Comparison of ENCODE assay signal across 1 cellular context in the genomic region with DNA sequence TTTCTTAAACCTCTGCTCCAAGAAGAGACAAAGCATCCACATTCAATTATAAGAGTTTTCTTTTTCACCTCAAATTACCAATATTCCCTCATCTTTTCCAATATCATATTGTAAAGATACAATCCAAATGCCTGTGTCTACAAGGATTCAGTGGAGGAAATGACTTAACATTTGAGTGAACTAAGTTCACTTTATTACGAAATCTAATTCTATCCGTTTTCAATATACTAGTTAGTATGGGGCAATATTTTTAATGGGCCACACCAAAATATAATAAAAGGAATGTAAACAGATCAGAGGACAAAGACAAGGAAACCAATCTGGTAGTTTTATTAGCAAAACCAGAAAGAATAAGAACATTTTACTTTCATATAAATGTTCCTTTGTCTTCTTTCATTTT.
TF ChIP-seq lines count a peak whose summit lies in the region.

No MANE protein-coding gene starts in this region.

TF ChIP-seq in WTC11, 78 proteins besides CTCF, POLR2A, EP300 and RAD21 (continued from another document):
- TF ChIP-seq, protein P1, sequence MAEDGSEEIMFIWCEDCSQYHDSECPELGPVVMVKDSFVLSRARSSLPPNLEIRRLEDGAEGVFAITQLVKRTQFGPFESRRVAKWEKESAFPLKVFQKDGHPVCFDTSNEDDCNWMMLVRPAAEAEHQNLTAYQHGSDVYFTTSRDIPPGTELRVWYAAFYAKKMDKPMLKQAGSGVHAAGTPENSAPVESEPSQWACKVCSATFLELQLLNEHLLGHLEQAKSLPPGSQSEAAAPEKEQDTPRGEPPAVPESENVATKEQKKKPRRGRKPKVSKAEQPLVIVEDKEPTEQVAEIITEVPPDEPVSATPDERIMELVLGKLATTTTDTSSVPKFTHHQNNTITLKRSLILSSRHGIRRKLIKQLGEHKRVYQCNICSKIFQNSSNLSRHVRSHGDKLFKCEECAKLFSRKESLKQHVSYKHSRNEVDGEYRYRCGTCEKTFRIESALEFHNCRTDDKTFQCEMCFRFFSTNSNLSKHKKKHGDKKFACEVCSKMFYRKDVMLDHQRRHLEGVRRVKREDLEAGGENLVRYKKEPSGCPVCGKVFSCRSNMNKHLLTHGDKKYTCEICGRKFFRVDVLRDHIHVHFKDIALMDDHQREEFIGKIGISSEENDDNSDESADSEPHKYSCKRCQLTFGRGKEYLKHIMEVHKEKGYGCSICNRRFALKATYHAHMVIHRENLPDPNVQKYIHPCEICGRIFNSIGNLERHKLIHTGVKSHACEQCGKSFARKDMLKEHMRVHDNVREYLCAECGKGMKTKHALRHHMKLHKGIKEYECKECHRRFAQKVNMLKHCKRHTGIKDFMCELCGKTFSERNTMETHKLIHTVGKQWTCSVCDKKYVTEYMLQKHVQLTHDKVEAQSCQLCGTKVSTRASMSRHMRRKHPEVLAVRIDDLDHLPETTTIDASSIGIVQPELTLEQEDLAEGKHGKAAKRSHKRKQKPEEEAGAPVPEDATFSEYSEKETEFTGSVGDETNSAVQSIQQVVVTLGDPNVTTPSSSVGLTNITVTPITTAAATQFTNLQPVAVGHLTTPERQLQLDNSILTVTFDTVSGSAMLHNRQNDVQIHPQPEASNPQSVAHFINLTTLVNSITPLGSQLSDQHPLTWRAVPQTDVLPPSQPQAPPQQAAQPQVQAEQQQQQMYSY (CRISPR knock-in tag; IDR thresholded peaks at IDR 0.05): no peak
- no peak for TF ChIP-seq FOXJ3 (CRISPR knock-in tag; IDR thresholded peaks at IDR 0.05; ENCODE audit: borderline replicate concordance)
